ENCODE assay signal across 8 cellular contexts in the genomic region with DNA sequence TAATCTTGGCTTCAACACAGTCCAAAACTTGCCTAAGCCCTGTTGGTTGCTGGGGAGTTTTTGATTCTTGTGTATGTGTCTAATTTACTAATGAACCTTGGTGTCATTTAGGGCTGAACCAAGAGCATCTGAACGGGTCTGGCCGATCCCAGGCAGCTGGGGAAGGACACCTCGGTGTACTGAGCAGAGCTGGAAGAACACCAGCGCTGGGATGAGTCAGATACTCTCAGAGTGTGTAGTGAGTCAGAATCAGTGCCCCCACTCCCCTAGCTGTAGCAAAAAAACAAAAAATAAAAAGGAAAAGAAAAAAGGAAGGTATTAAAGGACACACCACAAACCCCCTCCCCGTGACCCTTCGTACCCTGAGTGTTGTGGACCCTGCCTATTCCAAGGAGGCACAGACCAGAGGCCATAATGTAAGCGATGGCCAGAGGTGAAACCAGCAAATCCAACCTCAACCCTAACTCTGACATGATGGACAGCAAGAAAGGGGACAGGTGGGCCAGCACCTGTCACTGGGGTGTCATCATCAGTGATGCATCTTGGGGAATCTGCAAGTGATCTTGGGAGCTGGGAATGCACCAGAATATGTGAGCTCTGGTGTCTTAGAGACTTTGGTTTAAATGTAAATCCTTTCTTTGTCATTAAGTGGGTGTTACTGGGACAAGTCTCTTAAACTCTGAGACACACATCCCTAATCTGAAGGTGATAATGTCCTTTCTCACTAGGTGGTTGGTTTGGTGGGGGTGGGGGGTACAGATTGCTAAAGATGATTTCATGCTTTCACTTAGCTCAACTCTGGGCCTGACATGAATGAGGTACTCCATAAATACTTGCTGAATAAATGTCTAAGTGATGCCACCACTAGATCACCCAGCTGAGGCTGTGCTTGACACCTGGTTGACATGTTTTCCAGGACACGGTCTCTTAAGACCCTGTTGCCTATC. TPM values are rescaled to one million over a fixed set of nuclear protein-coding genes. Genes with fewer than 3 reads are reported as not detected.
DNase-seq lines count a peak whose midpoint lies in the region; ATAC-seq and TF ChIP-seq lines count a peak whose summit lies in the region.

No MANE protein-coding gene starts in this region.

- no peaks in the 10 kb centered on the region for H3K36me3 ChIP-seq in SJCRH30

- no peaks in the 10 kb centered on the region for H3K9me3 ChIP-seq in SJCRH30 (replicated peaks)

- no peak for ATAC-seq in HG03097 (IDR thresholded peaks at IDR 0.05; ENCODE audit: low FRiP score, unreplicated experiment)

- peak overlapping the region; percentile 49 for H3K27ac ChIP-seq in SJCRH30

- no peaks in the 10 kb centered on the region for H3K27me3 ChIP-seq in SJCRH30

- TF ChIP-seq CTCF in fibroblast of pulmonary artery (IDR thresholded peaks at IDR 0.05; ENCODE audit: low read length, missing control alignments) = no peak

- DNase-seq in GM04504 (ENCODE audit: low read depth) (peak; percentile 72), SJCRH30 (peak; percentile 75 to 78), fibroblast of pulmonary artery (ENCODE audit: low read depth) (peak; percentile 75), skeletal muscle cell (ENCODE audit: low read depth) (peak; percentile 56), NCI-H524 treated with DMSO at 0.1 percent for 48 hours (lab: John Stamatoyannopoulos, UW) (no peak), NCI-H1092 treated with DMSO at 0.1 percent for 48 hours (lab: John Stamatoyannopoulos, UW) (no peak), iPS-NIHi11 (ENCODE audit: low spot score) (no peak)

- H3K4me3 ChIP-seq in SJCRH30 = no peak overlapping the region
- H3K4me3 ChIP-seq in fibroblast of pulmonary artery (replicated peaks; ENCODE audit: low read depth, low read length) = no peak overlapping the region
- H3K4me3 ChIP-seq in skeletal muscle cell (ENCODE audit: low read depth, low read length) = no peak overlapping the region

- peaks cover 33% of the 10 kb centered on the region for H3K4me1 ChIP-seq in SJCRH30

RNA-seq across cellular contexts. Expression of gene NCOA1, which starts 34.2 kb away (rescaled TPM):
- total RNA-seq in SJCRH30 (2014; rRNA removed; shearing (Covaris generic)) = 113 and 121 TPM in 2 replicates

Comparison
In these comparisons a context has a peak if more than half of its experiments do, and no peak if none do; other contexts are left out.
1. DNase-seq: peak in GM04504 (single experiment), SJCRH30 (2 of 2), fibroblast of pulmonary artery (single experiment) and skeletal muscle cell (single experiment); none in NCI-H524 treated with DMSO at 0.1 percent for 48 hours (single experiment), NCI-H1092 treated with DMSO at 0.1 percent for 48 hours (single experiment) and iPS-NIHi11 (single experiment).